9 cellular contexts compared by ENCODE assay signal in the genomic region with DNA sequence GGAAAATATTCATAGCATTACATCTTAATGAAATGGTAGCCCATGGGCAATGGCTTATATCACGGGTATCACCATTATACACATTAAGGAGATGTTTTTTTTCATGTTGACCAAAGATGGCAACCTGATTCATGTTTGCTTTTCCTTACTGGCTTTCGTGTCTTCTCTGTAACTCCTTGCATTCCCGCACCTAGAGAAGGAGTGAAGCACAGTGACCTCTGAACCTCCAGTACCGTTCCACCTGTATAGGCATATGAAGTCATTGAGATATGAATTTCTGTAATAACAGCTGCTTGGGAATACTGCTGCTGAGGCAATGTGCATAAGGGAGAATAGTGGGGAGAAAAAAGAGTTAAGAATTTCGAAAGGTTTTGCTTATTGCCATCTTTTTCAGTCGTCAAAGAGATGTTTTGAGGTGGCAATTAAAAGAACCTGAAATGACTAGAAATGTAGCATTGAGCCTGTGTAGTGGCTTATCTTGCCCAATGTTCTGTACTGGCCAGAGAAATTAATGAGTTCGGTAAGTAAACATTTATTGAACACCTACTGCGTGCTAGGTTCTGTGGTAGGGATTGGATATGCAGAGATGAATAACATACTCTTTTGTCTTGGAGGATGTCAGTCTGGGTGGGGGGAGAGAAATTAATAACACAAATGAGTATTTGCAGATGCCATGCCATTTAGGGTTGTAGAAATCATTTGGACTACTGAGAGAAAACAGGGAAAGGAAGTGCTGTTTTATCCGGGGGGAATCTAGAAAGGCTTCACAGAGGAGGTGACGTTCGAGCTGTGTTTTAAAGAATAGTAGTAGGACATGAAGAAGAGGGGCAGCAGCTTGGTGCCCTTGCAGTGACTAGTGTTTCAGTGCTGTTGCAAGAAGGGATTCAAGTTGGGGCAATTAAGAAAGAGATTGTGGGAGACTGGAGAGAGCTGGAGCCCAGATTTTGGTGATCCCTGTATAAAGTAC. TPM values are rescaled to one million over a fixed set of nuclear protein-coding genes. Genes with fewer than 3 reads are reported as not detected.
DNase-seq lines count a peak whose midpoint lies in the region; ATAC-seq and TF ChIP-seq lines count a peak whose summit lies in the region.
"Had no signal": no experiment of that assay in that cellular context is flagged by ENCODE, and none has a peak within 500 bp of the region (broad histone marks: within the 10 kb centered on the region; RNA-seq: fewer than 3 reads in every experiment).

No MANE protein-coding gene starts in this region.

- peaks cover 44% of the 10 kb centered on the region for H3K4me1 ChIP-seq in BLaER1
- H3K4me1 ChIP-seq in Loucy (ENCODE audit: insufficient read depth, low read length, poor library complexity, severe bottlenecking), result peaks cover 55% of the 10 kb centered on the region

- H3K9ac ChIP-seq in BLaER1 (peak overlapping the region; percentile 95), Loucy (ENCODE audit: low read depth, low read length, poor library complexity, severe bottlenecking) (peak overlapping the region; percentile 92)

- peak overlapping the region; percentile 85 to 99 (median 94) for H3K4me3 Mint-ChIP-seq in naive thymus-derived CD8-positive, alpha-beta T cell

- DNase-seq in choroid plexus epithelial cell (ENCODE audit: low read depth) (no peak), NCI-H2107 (lab: John Stamatoyannopoulos, UW) (no peak), middle frontal gyrus (ENCODE audit: extremely low spot score, low spot score) (no peak)
- no peak for DNase-seq in naive thymus-derived CD8-positive, alpha-beta T cell
- DNase-seq: SHP77 treated with DMSO at 0.1 percent for 48 hours had no signal

- H3K27ac ChIP-seq in BLaER1, result no peak overlapping the region

- H3K4me3 ChIP-seq in BLaER1 (peak overlapping the region; percentile 85), Loucy (ENCODE audit: low read length, poor library complexity, severe bottlenecking) (peak overlapping the region; percentile 93), choroid plexus epithelial cell (ENCODE audit: low read depth, low read length) (peak overlapping the region; percentile 94)

- no peaks in the 10 kb centered on the region for H3F3A ChIP-seq in Loucy (ENCODE audit: low read depth)

- H4K20me1 ChIP-seq in BLaER1 (peaks cover 68% of the 10 kb centered on the region), Loucy (ENCODE audit: insufficient read depth, low read length, poor library complexity, severe bottlenecking) (peaks cover 56% of the 10 kb centered on the region)

- TF ChIP-seq CTCF in Loucy (conservative IDR thresholded peaks at IDR 0.05; ENCODE audit: low read length), result no peak
- TF ChIP-seq CTCF in choroid plexus epithelial cell (conservative IDR thresholded peaks at IDR 0.05; ENCODE audit: low read depth, low read length), result no peak

- H3K27me3 ChIP-seq in BLaER1 (no peaks in the 10 kb centered on the region), Loucy (ENCODE audit: insufficient read depth, low read length, poor library complexity, severe bottlenecking) (no peaks in the 10 kb centered on the region)

- POLR2A ChIA-PET in naive thymus-derived CD8-positive, alpha-beta T cell (lab: Charles Lee), result interaction anchor here (0.6 to 5.1 kb wide), 3 partner anchors 10 to 225 kb away, joined by 3 to 77 read pairs (median 4); no protein-coding TSS in a partner anchor

- H3K27ac Mint-ChIP-seq in naive thymus-derived CD8-positive, alpha-beta T cell, result peak overlapping the region; percentile 53 to 100 (median 94)

- H3K36me3 Mint-ChIP-seq in naive thymus-derived CD8-positive, alpha-beta T cell, result peaks cover 6 to 23% (median 7%) of the 10 kb centered on the region in 3 donors

- H3K9me3 ChIP-seq in BLaER1 (peaks cover 12% of the 10 kb centered on the region), Loucy (ENCODE audit: insufficient read depth, low read depth, low read length) (no peaks in the 10 kb centered on the region)

- H2AFZ ChIP-seq in Loucy (ENCODE audit: low read length), result no peak overlapping the region

- H3K36me3 ChIP-seq in BLaER1, result peaks cover 24% of the 10 kb centered on the region
- H3K36me3 ChIP-seq in Loucy (ENCODE audit: insufficient read depth, low read length), result peaks cover 10% of the 10 kb centered on the region

- no peaks in the 10 kb centered on the region for H3K9me3 Mint-ChIP-seq in naive thymus-derived CD8-positive, alpha-beta T cell

- peaks cover 36 to 75% (median 64%) of the 10 kb centered on the region in 4 donors for H3K4me1 Mint-ChIP-seq in naive thymus-derived CD8-positive, alpha-beta T cell

- H3K4me2 ChIP-seq in BLaER1 (peak overlapping the region; percentile 91), Loucy (ENCODE audit: low read depth, low read length, poor library complexity, severe bottlenecking) (peak overlapping the region; percentile 88)

- peaks cover 0 to 2% (median 0%) of the 10 kb centered on the region in 5 donors for H3K27me3 Mint-ChIP-seq in naive thymus-derived CD8-positive, alpha-beta T cell

- H3K9me2 ChIP-seq in Loucy (replicated peaks; ENCODE audit: low read depth, low read length), result no peaks in the 10 kb centered on the region

- ATAC-seq in naive thymus-derived CD8-positive, alpha-beta T cell, result no peak
- ATAC-seq in HG02852 (IDR thresholded peaks at IDR 0.05; ENCODE audit: unreplicated experiment), result no peak
- ATAC-seq in GM18907 (IDR thresholded peaks at IDR 0.05; ENCODE audit: unreplicated experiment), result no peak

- peaks cover 70% of the 10 kb centered on the region for H3K79me2 ChIP-seq in Loucy (ENCODE audit: insufficient read depth, low read length)

RNA-seq across cellular contexts. Expression of gene FEM1B, which starts 2.5 kb away (rescaled TPM):
- total RNA-seq in naive thymus-derived CD8-positive, alpha-beta T cell, result 10 to 100 TPM; 61.1 to 66.5 TPM
- polyA plus RNA-seq in naive thymus-derived CD8-positive, alpha-beta T cell, result 10 to 100 TPM; 13.4 to 15.7 (median 14.6) TPM

RNA-seq across cellular contexts. Expression of gene CLN6, which starts 50.5 kb away (rescaled TPM):
- total RNA-seq in naive thymus-derived CD8-positive, alpha-beta T cell, result 10 to 100 TPM; 18.5 to 22.3 TPM
- polyA plus RNA-seq in naive thymus-derived CD8-positive, alpha-beta T cell, result 1 to 10 TPM; 2.4 to 4.1 (median 3.3) TPM
